19 cellular contexts compared by ENCODE assay signal in the genomic region with DNA sequence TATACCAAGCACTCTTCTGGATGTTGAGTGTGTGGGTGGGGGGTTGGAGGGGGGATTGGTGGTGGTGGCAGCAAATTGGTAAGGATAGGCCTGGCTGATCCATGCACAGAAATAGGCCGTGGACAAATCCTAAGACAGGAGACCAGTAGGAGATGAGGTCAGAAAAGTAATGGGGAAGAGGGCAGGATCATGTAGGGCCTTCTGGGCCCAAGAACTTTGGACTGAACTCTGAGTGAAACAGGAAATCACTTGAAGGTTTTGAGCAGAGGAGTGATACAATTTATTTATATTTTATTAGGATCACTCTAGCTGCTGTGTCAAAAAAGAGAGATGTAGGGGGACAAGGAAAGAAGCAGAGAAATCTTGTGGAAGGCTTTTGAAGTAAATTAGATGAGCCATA. TPM values are rescaled to one million over a fixed set of nuclear protein-coding genes. Genes with fewer than 3 reads are reported as not detected.
DNase-seq lines count a peak whose midpoint lies in the region; ATAC-seq and FAIRE-seq lines count a peak whose summit lies in the region.
"Had no signal": no experiment of that assay in that cellular context is flagged by ENCODE, and none has a peak within 500 bp of the region (broad histone marks: within the 10 kb centered on the region; RNA-seq: fewer than 3 reads in every experiment).

No MANE protein-coding gene starts in this region.

- H3K36me3 Mint-ChIP-seq in activated T-cell treated with anti-CD3 and anti-CD28 coated beads, Interleukin-2, amount 50 U/mL, for 72 hours (ENCODE audit: insufficient read depth in 2 of 2): peaks cover 9 to 35% of the 10 kb centered on the region in 2 donors
- peaks cover 22% of the 10 kb centered on the region for H3K36me3 Mint-ChIP-seq in T-helper 17 cell (ENCODE audit: low read depth)
- peaks cover 21 to 45% (median 29%) of the 10 kb centered on the region in 3 donors for H3K36me3 Mint-ChIP-seq in immature natural killer cell
- H3K36me3 Mint-ChIP-seq in activated CD8-positive, alpha-beta memory T cell treated with anti-CD3 and anti-CD28 coated beads, Interleukin-2, amount 10 ng/mL, durations not matched to agents 7 days and 5 days: peaks cover 47% of the 10 kb centered on the region

- WGBS in small intestine, 3 donors: 82 to 91% (median 83%) methylated on average over 1 of the region's 1 CpG

- no peaks in the 10 kb centered on the region for H3K4me1 Mint-ChIP-seq in activated T-cell treated with anti-CD3 and anti-CD28 coated beads, Interleukin-2, amount 50 U/mL, for 72 hours (ENCODE audit: low read depth)
- peaks cover 21% of the 10 kb centered on the region for H3K4me1 Mint-ChIP-seq in T-helper 17 cell
- peaks cover 2 to 10% of the 10 kb centered on the region in 2 donors for H3K4me1 Mint-ChIP-seq in immature natural killer cell
- H3K4me1 Mint-ChIP-seq in activated CD8-positive, alpha-beta memory T cell treated with anti-CD3 and anti-CD28 coated beads, Interleukin-2, amount 10 ng/mL, durations not matched to agents 7 days and 5 days: no peaks in the 10 kb centered on the region
- H3K4me1 Mint-ChIP-seq: CD14-positive monocyte had no signal

- no peaks in the 10 kb centered on the region for H3K27me3 Mint-ChIP-seq in activated T-cell treated with anti-CD3 and anti-CD28 coated beads, Interleukin-2, amount 50 U/mL, for 72 hours (ENCODE audit: low read depth)
- H3K27me3 Mint-ChIP-seq in T-helper 17 cell: no peaks in the 10 kb centered on the region
- H3K27me3 Mint-ChIP-seq in immature natural killer cell (ENCODE audit: low read depth in 3 of 3): peaks cover 0 to 2% (median 1%) of the 10 kb centered on the region in 3 donors
- H3K27me3 Mint-ChIP-seq in activated CD8-positive, alpha-beta memory T cell treated with anti-CD3 and anti-CD28 coated beads, Interleukin-2, amount 10 ng/mL, durations not matched to agents 7 days and 5 days: no peaks in the 10 kb centered on the region

- peaks cover 0 to 2% of the 10 kb centered on the region in 2 donors for H3K4me1 ChIP-seq in small intestine (ENCODE audit: control insufficient read depth in 2 of 2, insufficient read depth in 1 of 2, low read depth in 1 of 2, low read length in 1 of 2)

- H3K9me3 Mint-ChIP-seq in activated T-cell treated with anti-CD3 and anti-CD28 coated beads, Interleukin-2, amount 50 U/mL, for 72 hours: no peaks in the 10 kb centered on the region
- H3K9me3 Mint-ChIP-seq in immature natural killer cell: no peaks in the 10 kb centered on the region
- H3K9me3 Mint-ChIP-seq in activated CD8-positive, alpha-beta memory T cell treated with anti-CD3 and anti-CD28 coated beads, Interleukin-2, amount 10 ng/mL, durations not matched to agents 7 days and 5 days (ENCODE audit: low read depth): no peaks in the 10 kb centered on the region
- H3K9me3 Mint-ChIP-seq: CD14-positive monocyte had no signal

- no peak for FAIRE-seq in small intestine (lab: Jason Lieb, UNC)
- FAIRE-seq: D721Med, GM19239, H1 had no signal

- H3K4me3 ChIP-seq in small intestine (ENCODE audit: low read depth in 1 of 2, low read length in 2 of 2): no peak overlapping the region
- H3K4me3 ChIP-seq: HAP-1 had no signal

- no peaks in the 10 kb centered on the region for H3K27me3 ChIP-seq in small intestine (ENCODE audit: control insufficient read depth in 2 of 2, insufficient read depth in 2 of 2, low read length in 2 of 2)

- H3K36me3 ChIP-seq in small intestine (ENCODE audit: control insufficient read depth in 2 of 2, insufficient read depth in 2 of 2, low read length in 2 of 2): peaks cover 5 to 18% of the 10 kb centered on the region in 2 donors

- DNase-seq in activated T-cell treated with anti-CD3 and anti-CD28 coated beads, Interleukin-2, amount 50 U/mL, for 72 hours: no peak
- no peak for DNase-seq in activated T-cell treated with anti-CD3 and anti-CD28 coated beads, Interleukin-2, amount 50 U/mL, for 48 hours
- DNase-seq in T-helper 17 cell (no peak), immature natural killer cell (no peak), small intestine (peak; percentile 63), kidney glomerular epithelial cell (lab: John Stamatoyannopoulos, UW) (no peak)
- no peak for DNase-seq in activated CD8-positive, alpha-beta memory T cell treated with anti-CD3 and anti-CD28 coated beads, Interleukin-2, amount 10 ng/mL, durations not matched to agents 7 days and 5 days
- DNase-seq: DND-41, GDM1 had no signal

- H3K27ac ChIP-seq in small intestine (ENCODE audit: low read depth in 1 of 2, low read length in 1 of 2): peak overlapping the region in 1 of 2 donors; percentile 32
- H3K27ac ChIP-seq: 22Rv1, HL-60 had no signal

- peak overlapping the region; percentile 35 for H3K27ac Mint-ChIP-seq in activated T-cell treated with anti-CD3 and anti-CD28 coated beads, Interleukin-2, amount 50 U/mL, for 72 hours
- H3K27ac Mint-ChIP-seq in T-helper 17 cell (peak overlapping the region; percentile 32), immature natural killer cell (peak overlapping the region in 5 of 6 donors; percentile 1 to 26 (median 14))
- H3K27ac Mint-ChIP-seq in activated CD8-positive, alpha-beta memory T cell treated with anti-CD3 and anti-CD28 coated beads, Interleukin-2, amount 10 ng/mL, durations not matched to agents 7 days and 5 days: no peak overlapping the region

- CTCF ChIA-PET in activated CD8-positive, alpha-beta memory T cell treated with anti-CD3 and anti-CD28 coated beads, Interleukin-2, amount 10 ng/mL, durations not matched to agents 7 days and 5 days (lab: Charles Lee): no interaction called here

- H3K4me3 Mint-ChIP-seq in activated T-cell treated with anti-CD3 and anti-CD28 coated beads, Interleukin-2, amount 50 U/mL, for 72 hours: no peak overlapping the region
- H3K4me3 Mint-ChIP-seq in T-helper 17 cell (no peak overlapping the region), immature natural killer cell (no peak overlapping the region)
- no peak overlapping the region for H3K4me3 Mint-ChIP-seq in activated CD8-positive, alpha-beta memory T cell treated with anti-CD3 and anti-CD28 coated beads, Interleukin-2, amount 10 ng/mL, durations not matched to agents 7 days and 5 days
- H3K4me3 Mint-ChIP-seq: CD14-positive monocyte had no signal

- ATAC-seq in activated T-cell treated with anti-CD3 and anti-CD28 coated beads, Interleukin-2, amount 50 U/mL, for 72 hours (replicated peaks in 1 of 2): no peak
- no peak for ATAC-seq in T-helper 17 cell
- ATAC-seq in HG02884 (IDR thresholded peaks at IDR 0.05; ENCODE audit: unreplicated experiment): no peak
- no peak for ATAC-seq in activated CD8-positive, alpha-beta memory T cell treated with anti-CD3 and anti-CD28 coated beads, Interleukin-2, amount 10 ng/mL, durations not matched to agents 7 days and 5 days

- H3K9me3 ChIP-seq in T-helper 17 cell (ENCODE audit: control insufficient read depth, low read length, poor library complexity, severe bottlenecking) (no peaks in the 10 kb centered on the region), small intestine (ENCODE audit: control insufficient read depth, low read depth) (no peaks in the 10 kb centered on the region)
- H3K9me3 ChIP-seq: HAP-1 had no signal

RNA-seq across cellular contexts. Expression of gene TSG101, which starts 28.7 kb away (rescaled TPM):
- total RNA-seq in activated T-cell treated with anti-CD3 and anti-CD28 coated beads, Interleukin-2, amount 50 U/mL, for 72 hours: 10 to 100 TPM; 48.3 to 59.0 TPM
- total RNA-seq in T-helper 17 cell: 10 to 100 TPM; 15.8 to 15.9 TPM
- polyA plus RNA-seq in immature natural killer cell (10 to 100 TPM; 41.3 to 88.3 (median 74.5) TPM), small intestine (10 to 100 TPM; 52.6 to 80.1 (median 71.1) TPM)
- 10 to 100 TPM; 30.5 to 42.2 TPM for total RNA-seq in activated CD8-positive, alpha-beta memory T cell treated with anti-CD3 and anti-CD28 coated beads, Interleukin-2, amount 10 ng/mL, durations not matched to agents 7 days and 5 days

RNA-seq across cellular contexts. Expression of gene LDHAL6A, which starts 42.4 kb away (rescaled TPM):
- total RNA-seq in activated T-cell treated with anti-CD3 and anti-CD28 coated beads, Interleukin-2, amount 50 U/mL, for 72 hours: not detected
- not detected for total RNA-seq in T-helper 17 cell
- polyA plus RNA-seq in immature natural killer cell (under 1 TPM in 1 of 3 donors, not detected in 2; 0.79 TPM), small intestine (under 1 TPM in 1 of 3 donors, not detected in 2; 0.04 TPM)
- not detected for total RNA-seq in activated CD8-positive, alpha-beta memory T cell treated with anti-CD3 and anti-CD28 coated beads, Interleukin-2, amount 10 ng/mL, durations not matched to agents 7 days and 5 days
- total RNA-seq: A673, H1 had no signal
- polyA plus RNA-seq: BJ, CD14-positive monocyte, H1 had no signal
